Comparison of ENCODE assay signal across 1 cellular context in the genomic region with DNA sequence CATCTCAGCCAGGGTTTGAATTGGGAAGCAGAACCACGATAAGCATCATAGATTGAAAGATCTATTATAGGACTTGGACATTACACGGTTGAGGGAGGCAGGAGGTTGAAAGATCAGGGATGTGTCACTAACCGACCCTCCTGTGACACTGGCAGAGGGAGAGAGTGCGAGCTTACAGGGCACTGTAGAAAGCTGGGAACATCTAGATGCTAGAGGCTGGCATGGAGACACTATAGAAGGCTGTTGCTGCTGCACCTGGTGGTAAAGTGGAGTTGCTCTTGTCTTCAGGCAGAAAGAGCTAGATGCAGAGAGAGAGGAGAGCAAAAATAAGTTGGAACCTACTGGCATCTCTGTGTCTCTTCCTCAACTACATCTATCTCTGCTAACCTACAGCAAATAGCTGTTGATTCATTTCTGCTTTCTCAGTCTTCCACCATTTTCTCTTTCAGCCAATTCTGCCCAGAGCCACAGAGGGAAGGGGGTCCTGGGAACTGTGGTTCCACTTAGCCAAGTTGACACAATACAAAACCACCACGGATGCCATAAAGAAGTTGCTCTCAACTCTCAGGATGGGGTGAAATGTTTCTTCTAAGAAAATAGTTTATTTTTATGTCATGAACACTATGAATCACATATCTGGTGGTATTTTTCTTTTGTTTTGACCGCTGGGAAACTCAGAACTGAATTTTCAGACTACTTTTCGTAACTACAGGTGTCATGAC.
TF ChIP-seq lines count a peak whose summit lies in the region.

No MANE protein-coding gene starts in this region.

TF ChIP-seq in H1, 55 proteins besides CTCF, POLR2A, EP300 and RAD21:
- TF ChIP-seq ZNF274 (IDR thresholded peaks at IDR 0.05; ENCODE audit: borderline replicate concordance, extremely low read depth, low read length) (no peak), TAF7 (optimal IDR thresholded peaks at IDR 0.05; ENCODE audit: borderline replicate concordance, low read depth, low read length) (no peak), RFX5 (IDR thresholded peaks at IDR 0.05; ENCODE audit: borderline replicate concordance, low read depth, low read length) (no peak), KDM1A (IDR thresholded peaks at IDR 0.05; ENCODE audit: borderline replicate concordance, low read length) (no peak), YY1 (IDR thresholded peaks at IDR 0.05; ENCODE audit: low read depth, low read length) (no peak), EGR1 (IDR thresholded peaks at IDR 0.05; ENCODE audit: borderline replicate concordance, low read depth, low read length) (no peak), SP1 (IDR thresholded peaks at IDR 0.05; ENCODE audit: low read depth, low read length) (no peak), JUN (IDR thresholded peaks at IDR 0.05; ENCODE audit: low read depth, low read length) (no peak), BACH1 (IDR thresholded peaks at IDR 0.05; ENCODE audit: low read length) (no peak), MAFK (IDR thresholded peaks at IDR 0.05; ENCODE audit: low read depth, low read length) (no peak), CREB1 (IDR thresholded peaks at IDR 0.05) (no peak), EZH2 (IDR thresholded peaks at IDR 0.05; ENCODE audit: low read depth, low read length, severe bottlenecking) (no peak), BRCA1 (IDR thresholded peaks at IDR 0.05; ENCODE audit: low read depth, low read length) (no peak), SUZ12 (IDR thresholded peaks at IDR 0.05; ENCODE audit: low read length) (no peak)
- TF ChIP-seq, protein P1, sequence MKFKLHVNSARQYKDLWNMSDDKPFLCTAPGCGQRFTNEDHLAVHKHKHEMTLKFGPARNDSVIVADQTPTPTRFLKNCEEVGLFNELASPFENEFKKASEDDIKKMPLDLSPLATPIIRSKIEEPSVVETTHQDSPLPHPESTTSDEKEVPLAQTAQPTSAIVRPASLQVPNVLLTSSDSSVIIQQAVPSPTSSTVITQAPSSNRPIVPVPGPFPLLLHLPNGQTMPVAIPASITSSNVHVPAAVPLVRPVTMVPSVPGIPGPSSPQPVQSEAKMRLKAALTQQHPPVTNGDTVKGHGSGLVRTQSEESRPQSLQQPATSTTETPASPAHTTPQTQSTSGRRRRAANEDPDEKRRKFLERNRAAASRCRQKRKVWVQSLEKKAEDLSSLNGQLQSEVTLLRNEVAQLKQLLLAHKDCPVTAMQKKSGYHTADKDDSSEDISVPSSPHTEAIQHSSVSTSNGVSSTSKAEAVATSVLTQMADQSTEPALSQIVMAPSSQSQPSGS (IDR thresholded peaks at IDR 0.05; ENCODE audit: low read length) = no peak
